In genomic region chr2:111698743-111699554, GRCh38 we compare ENCODE assay signal across 8 cellular contexts.
DNase-seq lines count a peak whose midpoint lies in the region; ATAC-seq and TF ChIP-seq lines count a peak whose summit lies in the region.

No MANE protein-coding gene starts in this region.

- H3K4me1 Mint-ChIP-seq in CD8-positive, alpha-beta T cell (ENCODE audit: low read depth) = peaks cover 8% of the 10 kb centered on the region
- H3K4me1 Mint-ChIP-seq in type B pancreatic cell (ENCODE audit: unreplicated experiment) = peaks cover 22% of the 10 kb centered on the region

- H3K9me3 Mint-ChIP-seq in CD8-positive, alpha-beta T cell = no peaks in the 10 kb centered on the region
- peaks cover 12% of the 10 kb centered on the region for H3K9me3 Mint-ChIP-seq in type B pancreatic cell

- no peak overlapping the region for H2AFZ ChIP-seq in OCI-LY1 (ENCODE audit: low read length)

- H3K27me3 Mint-ChIP-seq in CD8-positive, alpha-beta T cell (ENCODE audit: low read depth) = peaks cover 3% of the 10 kb centered on the region
- H3K27me3 Mint-ChIP-seq in type B pancreatic cell = no peaks in the 10 kb centered on the region

- H3K9me3 ChIP-seq in CD8-positive, alpha-beta T cell (ENCODE audit: low read length) = no peaks in the 10 kb centered on the region
- H3K9me3 ChIP-seq in OCI-LY1 (ENCODE audit: low read length) = no peaks in the 10 kb centered on the region

- peak overlapping the region; percentile 14 for H3K27ac Mint-ChIP-seq in CD8-positive, alpha-beta T cell
- H3K27ac Mint-ChIP-seq in type B pancreatic cell = peak overlapping the region; percentile 65

- CTCF ChIA-PET in CD8-positive, alpha-beta T cell (lab: Charles Lee) = interaction anchor here (0.7 kb wide), 1 partner anchor 887 kb away, joined by 3 read pairs; no protein-coding TSS in a partner anchor

- peak overlapping the region; percentile 38 for H3K4me2 ChIP-seq in OCI-LY1 (ENCODE audit: low read length)

- no peaks in the 10 kb centered on the region for H3K36me3 Mint-ChIP-seq in CD8-positive, alpha-beta T cell
- H3K36me3 Mint-ChIP-seq in type B pancreatic cell = peaks cover under 1% of the 10 kb centered on the region

- H3K4me1 ChIP-seq in CD8-positive, alpha-beta T cell (ENCODE audit: insufficient read depth, low read length) = no peaks in the 10 kb centered on the region
- H3K4me1 ChIP-seq in OCI-LY1 (ENCODE audit: insufficient read depth, low read length, severe bottlenecking) = peaks cover 60% of the 10 kb centered on the region

- no peaks in the 10 kb centered on the region for H3K36me3 ChIP-seq in CD8-positive, alpha-beta T cell (ENCODE audit: insufficient read depth, low read length)
- H3K36me3 ChIP-seq in OCI-LY1 (ENCODE audit: insufficient read depth, low read length) = peaks cover 10% of the 10 kb centered on the region; the same call in 1 of the 2 replicates

- POLR2A ChIA-PET in CD8-positive, alpha-beta T cell (lab: Charles Lee) = no interaction called here

- peak overlapping the region; percentile 24 for H3K4me3 Mint-ChIP-seq in CD8-positive, alpha-beta T cell
- no peak overlapping the region for H3K4me3 Mint-ChIP-seq in type B pancreatic cell

- intact Hi-C loops in CD8-positive, alpha-beta T cell (cut with DNase I, micrococcal nuclease) = no loop called here

- H3K9ac ChIP-seq in OCI-LY1 (ENCODE audit: low read length) = peak overlapping the region; percentile 38

- TF ChIP-seq CTCF in CD8-positive, alpha-beta T cell (IDR thresholded peaks at IDR 0.05) = no peak
- TF ChIP-seq CTCF in OCI-LY1 (IDR thresholded peaks at IDR 0.05; ENCODE audit: low read length) (peak; percentile 88), type B pancreatic cell (conservative IDR thresholded peaks at IDR 0.05) (peak; percentile 30), GM10266 (IDR thresholded peaks at IDR 0.05; ENCODE audit: control insufficient read depth, insufficient read depth, low read depth, missing control alignments) (no peak)

- H3K27me3 ChIP-seq in CD8-positive, alpha-beta T cell (ENCODE audit: insufficient read depth, low read length) = no peaks in the 10 kb centered on the region
- no peaks in the 10 kb centered on the region for H3K27me3 ChIP-seq in OCI-LY1 (ENCODE audit: insufficient read depth, low read length)

- no peaks in the 10 kb centered on the region for H4K20me1 ChIP-seq in OCI-LY1 (ENCODE audit: insufficient read depth, low read length)

- no peaks in the 10 kb centered on the region for H3K79me2 ChIP-seq in OCI-LY1 (ENCODE audit: insufficient read depth, low read length)

- H3K4me3 ChIP-seq in CD8-positive, alpha-beta T cell (ENCODE audit: low read depth, low read length) = no peak overlapping the region
- peak overlapping the region; percentile 9 for H3K4me3 ChIP-seq in OCI-LY1 (ENCODE audit: low read depth, low read length, poor library complexity, severe bottlenecking)

- no peaks in the 10 kb centered on the region for H3F3A ChIP-seq in OCI-LY1 (ENCODE audit: insufficient read depth, low read length)

- no peaks in the 10 kb centered on the region for H3K9me2 ChIP-seq in OCI-LY1 (ENCODE audit: low read depth, low read length)

- DNase-seq in CD8-positive, alpha-beta T cell = peak in 6 of 7 experiments; percentile 12 to 63 (median 42)
- DNase-seq in activated T-cell treated with anti-CD3 and anti-CD28 coated beads for 24 hours (ENCODE audit: low read depth) = peak; percentile 52
- DNase-seq in fibroblast of gingiva (ENCODE audit: low read depth) = peak; percentile 97
- peak; percentile 30 for DNase-seq in occipital lobe (lab: John Stamatoyannopoulos, UW)
- DNase-seq in type B pancreatic cell (ENCODE audit: extremely low spot score, unreplicated experiment) = no peak
- no peak for DNase-seq in GM10266 (ENCODE audit: extremely low spot score)

- ATAC-seq in CD8-positive, alpha-beta T cell = peak; percentile 82
- ATAC-seq in HG03442 (IDR thresholded peaks at IDR 0.05; ENCODE audit: unreplicated experiment) = peak; percentile 44

- no peak overlapping the region for H3K27ac ChIP-seq in CD8-positive, alpha-beta T cell (ENCODE audit: low read depth, low read length)
- peak overlapping the region; percentile 100 for H3K27ac ChIP-seq in OCI-LY1 (ENCODE audit: low read depth, low read length, poor library complexity, severe bottlenecking)

Comparison
In these comparisons a context has a peak if more than half of its experiments do, and no peak if none do; other contexts are left out.
1. DNase-seq: peak in CD8-positive, alpha-beta T cell (6 of 7), activated T-cell treated with anti-CD3 and anti-CD28 coated beads for 24 hours (single experiment), fibroblast of gingiva (single experiment) and occipital lobe (single experiment); none in type B pancreatic cell (single experiment) and GM10266 (single experiment).
2. CTCF ChIP-seq: peak in OCI-LY1 (single experiment) and type B pancreatic cell (single experiment); none in CD8-positive, alpha-beta T cell (single experiment) and GM10266 (single experiment).